15 cellular contexts compared by ENCODE assay signal in genomic region chr4:154612472-154613414, GRCh38. TPM values are rescaled to one million over a fixed set of nuclear protein-coding genes. Genes with fewer than 3 reads are reported as not detected.
DNase-seq lines count a peak whose midpoint lies in the region; ATAC-seq, FAIRE-seq and TF ChIP-seq lines count a peak whose summit lies in the region.
"Had no signal": no experiment of that assay in that cellular context is flagged by ENCODE, and none has a peak within 500 bp of the region (broad histone marks: within the 10 kb centered on the region; RNA-seq: fewer than 3 reads in every experiment).

TSS of gene FGG (minus strand) at chr4:154612656. CDS start at chr4:154612609, 47 bp downstream.

- no peaks in the 10 kb centered on the region for H4K20me1 ChIP-seq in PC-3 (ENCODE audit: low read length)
- no peaks in the 10 kb centered on the region for H4K20me1 ChIP-seq in H1 (replicated peaks in 1 of 2; ENCODE audit: control insufficient read depth in 1 of 2, insufficient read depth in 2 of 2, low read length in 2 of 2)

- H4K8ac ChIP-seq in H1 (ENCODE audit: extremely low read depth, insufficient read depth, low read length): no peak within 1 kb of the TSS

- H2BK20ac ChIP-seq in H1 (ENCODE audit: low read length): no peak within 1 kb of the TSS

- ATAC-seq in PC-3: no peak
- peak; percentile 61 to 68 for ATAC-seq in lower lobe of right lung
- ATAC-seq in upper lobe of right lung: peak; percentile 91
- ATAC-seq in activated naive CD4-positive, alpha-beta T cell treated with anti-CD3 and anti-CD28 coated beads, Interleukin-2, amount 50 U/mL, for 72 hours: no peak

- H3F3A ChIP-seq in PC-3 (ENCODE audit: low read length, unreplicated experiment): no peaks in the 10 kb centered on the region

- no peak within 1 kb of the TSS for H2BK12ac ChIP-seq in H1 (ENCODE audit: low read depth, low read length)

- no peak for TF ChIP-seq EP300 in H1 (IDR thresholded peaks at IDR 0.05; ENCODE audit: borderline replicate concordance in 1 of 2, low read depth in 2 of 2, low read length in 2 of 2)

- WGBS in H1 (ENCODE audit: extremely low coverage in 1 of 2, insufficient coverage in 1 of 2, insufficient read length in 1 of 2, insufficient replicate concordance in 2 of 2, low coverage in 1 of 2, low lambda C conversion rate in 2 of 2, missing lambda C conversion rate in 1 of 2), 2 experiments: 93% methylated on average over 7 of the region's 7 CpGs; no CpG with 5 or more reads in 1 of the 2 experiments

- H3K4me3 ChIP-seq in PC-3 (ENCODE audit: low read length) (no peak within 1 kb of the TSS), H1 (ENCODE audit: extremely low read depth in 1 of 4, insufficient read depth in 2 of 4, low read depth in 3 of 4, low read length in 4 of 4) (no peak within 1 kb of the TSS), lower lobe of right lung (peak within 1 kb of the TSS; percentile 9), upper lobe of right lung (peak within 1 kb of the TSS; percentile 33)

- no peak within 1 kb of the TSS for H2BK15ac ChIP-seq in H1 (ENCODE audit: low read length)

- H3K79me1 ChIP-seq in H1 (ENCODE audit: low read depth, low read length): no peaks in the 10 kb centered on the region

- no peak within 1 kb of the TSS for H2BK120ac ChIP-seq in H1 (replicated peaks; ENCODE audit: low read depth, low read length)

- H3K9me3 ChIP-seq in PC-3 (ENCODE audit: low read length) (no peaks in the 10 kb centered on the region), H1 (ENCODE audit: insufficient read depth in 2 of 2, low read depth in 1 of 2, low read length in 1 of 2) (no peaks in the 10 kb centered on the region), lower lobe of right lung (no peaks in the 10 kb centered on the region), upper lobe of right lung (no peaks in the 10 kb centered on the region)
- H3K9me3 ChIP-seq: BE2C, SK-N-SH had no signal

- no peak within 1 kb of the TSS for H3K4me2 ChIP-seq in PC-3 (ENCODE audit: low read length)
- no peak within 1 kb of the TSS for H3K4me2 ChIP-seq in H1 (ENCODE audit: insufficient read depth in 1 of 2, low read depth in 2 of 2, low read length in 2 of 2)
- H3K4me2 ChIP-seq: SK-N-SH had no signal

- no peaks in the 10 kb centered on the region for H3K9me3 Mint-ChIP-seq in activated naive CD4-positive, alpha-beta T cell treated with anti-CD3 and anti-CD28 coated beads, Interleukin-2, amount 50 U/mL, for 72 hours
- H3K9me3 Mint-ChIP-seq: CD4-positive, alpha-beta T cell had no signal

- H4K5ac ChIP-seq in H1 (ENCODE audit: insufficient read length, low read depth, low read length): no peak within 1 kb of the TSS

- H3K9ac ChIP-seq in PC-3 (ENCODE audit: low read length): no peak within 1 kb of the TSS
- H3K9ac ChIP-seq in H1 (replicated peaks in 1 of 4; ENCODE audit: extremely low read depth in 1 of 4, low read depth in 3 of 4, low read length in 3 of 4): no peak within 1 kb of the TSS
- H3K9ac ChIP-seq: SK-N-SH had no signal

- no peak within 1 kb of the TSS for H3K4ac ChIP-seq in H1 (replicated peaks; ENCODE audit: insufficient read length, low read depth, low read length)

- H3K27ac ChIP-seq in PC-3 (ENCODE audit: low read length) (no peak within 1 kb of the TSS), H1 (ENCODE audit: low read depth, low read length) (no peak within 1 kb of the TSS), lower lobe of right lung (no peak within 1 kb of the TSS), upper lobe of right lung (no peak within 1 kb of the TSS)

- intact Hi-C loops in PC-3 (cut with micrococcal nuclease): no loop called here
- intact Hi-C loops in lower lobe of right lung (cut with DNase I): loop anchor here (10.0 kb wide), 1 partner anchor 58 kb away; the partner anchor contains the start of gene PLRG1
- intact Hi-C loops in upper lobe of right lung (cut with DNase I): no loop called here

- H3K18ac ChIP-seq in H1 (ENCODE audit: extremely low read depth, low read length): no peak within 1 kb of the TSS

- DNase-seq in PC-3: no peak
- DNase-seq in H1 (ENCODE audit: low read depth in 1 of 2, low spot score in 2 of 2): no peak
- no peak for DNase-seq in lower lobe of right lung
- no peak for DNase-seq in upper lobe of right lung
- DNase-seq in anterior cingulate cortex (lab: John Stamatoyannopoulos, UW): no peak
- DNase-seq in NCI-H2081 (lab: John Stamatoyannopoulos, UW): no peak
- no peak for DNase-seq in activated naive CD4-positive, alpha-beta T cell treated with anti-CD3 and anti-CD28 coated beads, Interleukin-2, amount 50 U/mL, for 72 hours (ENCODE audit: low spot score in 2 of 2)
- DNase-seq: BE2C; CD4-positive, alpha-beta T cell; HCEC 1CT; KG1; NCI-H1436 treated with DMSO at 0.1 percent for 48 hours; NCI-H510A treated with DMSO at 0.1 percent for 48 hours; SHP77; SK-N-SH had no signal

- POLR2A ChIA-PET in PC-3 (lab: Charles Lee; ENCODE audit: unreplicated experiment) (no interaction called here), H1 (lab: Charles Lee; ENCODE audit: partially characterized antibody) (interaction anchor here (1.2 kb wide), 1 partner anchor 11 kb away, joined by 3 read pairs; no protein-coding TSS in a partner anchor)

- no peaks in the 10 kb centered on the region for H3K9me2 ChIP-seq in PC-3 (replicated peaks; ENCODE audit: low read length)
- H3K9me2 ChIP-seq: SK-N-SH had no signal

- TF ChIP-seq POLR2A in H1 (IDR thresholded peaks at IDR 0.05; ENCODE audit: control extremely low read depth in 1 of 2, low read depth in 2 of 2, low read length in 2 of 2): no peak

- no peaks in the 10 kb centered on the region for H3K27me3 ChIP-seq in PC-3 (ENCODE audit: low read length)
- H3K27me3 ChIP-seq in H1 (replicated peaks in 1 of 4; ENCODE audit: control insufficient read depth in 3 of 4, extremely low read depth in 1 of 4, insufficient read depth in 3 of 4, low read length in 3 of 4): peaks cover 0 to 1% (median 0%) of the 10 kb centered on the region in 4 experiments; a peak in 1 of 7 replicates
- no peaks in the 10 kb centered on the region for H3K27me3 ChIP-seq in lower lobe of right lung (ENCODE audit: low read depth)
- H3K27me3 ChIP-seq in upper lobe of right lung: no peaks in the 10 kb centered on the region
- H3K27me3 ChIP-seq: BE2C had no signal

- H3K4me1 ChIP-seq in PC-3 (ENCODE audit: insufficient read depth, low read length) (no peaks in the 10 kb centered on the region), H1 (replicated peaks in 1 of 4; ENCODE audit: control insufficient read depth in 3 of 4, insufficient read depth in 4 of 4, low read length in 3 of 4) (no peaks in the 10 kb centered on the region), lower lobe of right lung (no peaks in the 10 kb centered on the region), upper lobe of right lung (no peaks in the 10 kb centered on the region)
- H3K4me1 ChIP-seq: BE2C had no signal

- H3K36me3 ChIP-seq in PC-3 (ENCODE audit: low read depth, low read length) (no peaks in the 10 kb centered on the region), H1 (ENCODE audit: control insufficient read depth in 2 of 4, insufficient read depth in 4 of 4, low read length in 3 of 4) (no peaks in the 10 kb centered on the region), lower lobe of right lung (no peaks in the 10 kb centered on the region), upper lobe of right lung (no peaks in the 10 kb centered on the region)
- H3K36me3 ChIP-seq: BE2C had no signal

- no peaks in the 10 kb centered on the region for H3K79me2 ChIP-seq in PC-3 (ENCODE audit: low read length)
- no peaks in the 10 kb centered on the region for H3K79me2 ChIP-seq in H1 (ENCODE audit: control insufficient read depth in 1 of 2, insufficient read depth in 2 of 2, low read length in 2 of 2)

- peaks cover 0 to 6% of the 10 kb centered on the region in 2 donors for H3K36me3 Mint-ChIP-seq in activated naive CD4-positive, alpha-beta T cell treated with anti-CD3 and anti-CD28 coated beads, Interleukin-2, amount 50 U/mL, for 72 hours

- CTCF ChIA-PET in PC-3 (lab: Charles Lee): no interaction called here
- CTCF ChIA-PET in H1 (lab: Charles Lee; ENCODE audit: partially characterized antibody): interaction anchor here (0.9 to 5.3 kb wide), 11 partner anchors 10 to 166 kb away, joined by 3 to 49 read pairs (median 10); no protein-coding TSS in a partner anchor

- no peak within 1 kb of the TSS for H3K14ac ChIP-seq in H1 (ENCODE audit: insufficient read length)

- no peak within 1 kb of the TSS for H2BK5ac ChIP-seq in H1 (ENCODE audit: low read depth, low read length)

- no peak within 1 kb of the TSS for H3K23ac ChIP-seq in H1 (ENCODE audit: insufficient read length)

- no peak within 1 kb of the TSS for H2AK5ac ChIP-seq in H1 (ENCODE audit: low read depth, low read length)

- H3K27ac Mint-ChIP-seq in activated naive CD4-positive, alpha-beta T cell treated with anti-CD3 and anti-CD28 coated beads, Interleukin-2, amount 50 U/mL, for 72 hours: no peak within 1 kb of the TSS
- H3K27ac Mint-ChIP-seq: CD4-positive, alpha-beta T cell had no signal

- BruUV-seq in PC-3 (replicated peaks; lab: Mats Ljungman, UMichigan): no TSS peak

- H4K91ac ChIP-seq in H1 (replicated peaks; ENCODE audit: insufficient read length, low read length): no peak within 1 kb of the TSS

- TF ChIP-seq CTCF in PC-3 (conservative IDR thresholded peaks at IDR 0.05; ENCODE audit: low read depth, low read length) (no peak), H1 (IDR thresholded peaks at IDR 0.05; ENCODE audit: control extremely low read depth in 1 of 3, insufficient read depth in 1 of 3, low read depth in 1 of 3, low read length in 3 of 3) (no peak), lower lobe of right lung (IDR thresholded peaks at IDR 0.05) (no peak), upper lobe of right lung (IDR thresholded peaks at IDR 0.05) (no peak)

- H3K56ac ChIP-seq in H1 (replicated peaks; ENCODE audit: insufficient read length, low read depth, low read length): no peak within 1 kb of the TSS

- H2AFZ ChIP-seq in PC-3 (ENCODE audit: low read length) (0 out of 2 replicates have a peak within 1 kb of the TSS, but pooled peaks have one; percentile 13), H1 (ENCODE audit: low read length) (0 out of 2 replicates have a peak within 1 kb of the TSS, but pooled peaks have one; percentile 65)

- TF ChIP-seq RAD21 in H1 (IDR thresholded peaks at IDR 0.05 in 1 of 2, conservative IDR thresholded peaks at IDR 0.05 in 1 of 2; ENCODE audit: low read depth in 2 of 2, low read length in 2 of 2): no peak

- FAIRE-seq in H1 (lab: Jason Lieb, UNC): no peak

- H3K23me2 ChIP-seq in H1 (ENCODE audit: low read depth, low read length): no peaks in the 10 kb centered on the region; the same call in 1 of the 2 replicates

RNA-seq across cellular contexts. Expression of gene FGG, which starts in this region (rescaled TPM):
- not detected in 2 replicates for total RNA-seq in PC-3 (2014; rRNA removed)
- total RNA-seq in H1 (2021; fragmentation: NEBNext Ultra II Directional; extraction: Animal tissue kit (Norgen Biotek cat#: 25700)): not detected in 2 replicates
- polyA plus RNA-seq in H1 (2011; rRNA removed): not detected in 2 replicates
- polyA plus RNA-seq in H1 (2011; cell fraction: cytosol; rRNA removed): not detected
- polyA plus RNA-seq in H1 (2011; cell fraction: nucleus; rRNA removed): not detected
- not detected in 4 replicates for polyA plus RNA-seq in H1 (2012, experiment 1 of 2)
- polyA plus RNA-seq in H1 (2012, experiment 2 of 2): not detected
- polyA plus RNA-seq in H1 (2013, experiment 1 of 2): not detected
- not detected for polyA plus RNA-seq in H1 (2013, experiment 2 of 2)
- polyA minus RNA-seq in H1 (2011; rRNA and poly(A)+ RNA removed): 0.25 TPM in 1 of 2 replicates, not detected in the other
- polyA minus RNA-seq in H1 (2011; cell fraction: cytosol; rRNA and poly(A)+ RNA removed): not detected
- polyA minus RNA-seq in H1 (2011; cell fraction: nucleus; rRNA and poly(A)+ RNA removed): not detected
- total RNA-seq in lower lobe of right lung: 236 TPM
- total RNA-seq in upper lobe of right lung: 515 TPM
- total RNA-seq in activated naive CD4-positive, alpha-beta T cell treated with anti-CD3 and anti-CD28 coated beads, Interleukin-2, amount 50 U/mL, for 72 hours: not detected
- total RNA-seq: CD4-positive, alpha-beta T cell had no signal
- polyA plus RNA-seq: SK-N-SH had no signal

Comparison
In these comparisons a context has a peak if more than half of its experiments do, and no peak if none do; other contexts are left out.
1. RNA of gene FGG (total RNA-seq): 515 TPM in upper lobe of right lung (single experiment) and 236 TPM in lower lobe of right lung (single experiment); not detected in H1, not detected in PC-3 and not detected in activated naive CD4-positive, alpha-beta T cell treated with anti-CD3 and anti-CD28 coated beads, Interleukin-2, amount 50 U/mL, for 72 hours; every median in the first group is over 100 times any median in the second.
2. ATAC-seq: peak in lower lobe of right lung (2 of 2) and upper lobe of right lung (single experiment); none in PC-3 (single experiment) and activated naive CD4-positive, alpha-beta T cell treated with anti-CD3 and anti-CD28 coated beads, Interleukin-2, amount 50 U/mL, for 72 hours (0 of 2).
3. H3K4me3 ChIP-seq: peak in lower lobe of right lung (single experiment) and upper lobe of right lung (single experiment); none in PC-3 (single experiment) and H1 (0 of 4).